16 cellular contexts compared by ENCODE assay signal in the genomic region with DNA sequence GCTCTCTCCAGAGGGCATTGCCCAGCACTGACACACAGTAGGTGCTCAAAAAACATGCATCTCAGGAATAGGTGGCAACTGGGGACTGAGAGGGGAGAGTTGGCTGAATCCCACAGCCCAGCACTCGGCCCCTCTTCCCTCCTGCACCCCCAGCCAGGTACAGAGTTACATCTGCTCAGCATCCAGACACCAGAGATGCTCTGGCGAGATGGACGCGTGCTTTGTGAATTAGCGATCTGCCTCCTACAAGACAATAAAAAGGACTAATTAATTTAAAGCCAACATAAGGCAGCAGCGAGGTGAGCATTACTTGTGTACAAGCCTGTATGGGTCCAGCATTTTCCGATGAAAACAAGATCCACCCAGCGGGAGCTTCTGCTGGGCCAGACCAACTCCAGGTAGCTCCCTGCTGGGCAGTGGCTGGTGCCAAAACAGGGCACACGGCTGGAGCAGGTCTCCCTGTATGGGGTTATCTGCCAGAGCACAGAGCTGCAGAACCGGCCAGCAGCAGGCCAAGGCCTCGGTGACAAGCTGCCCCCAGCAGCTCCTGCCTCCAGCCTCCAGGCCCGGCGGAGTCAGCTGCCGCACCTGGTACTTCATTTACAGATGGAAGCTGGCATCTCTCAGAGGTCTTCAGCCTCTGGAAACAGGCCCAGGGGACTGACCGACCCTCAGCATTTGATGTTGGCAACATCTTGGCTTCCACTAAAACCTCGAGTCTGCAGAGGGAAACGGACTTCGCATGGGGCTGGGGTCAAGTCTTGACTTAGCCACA.
"Had no signal": no experiment of that assay in that cellular context is flagged by ENCODE, and none has a peak within 500 bp of the region (broad histone marks: within the 10 kb centered on the region; RNA-seq: fewer than 3 reads in every experiment).

No MANE protein-coding gene starts in this region.

- H3K4me1 ChIP-seq: heart left ventricle, sigmoid colon had no signal

- DNase-seq: cortex of kidney; effector CD8-positive, alpha-beta T cell; foreskin melanocyte; heart left ventricle; hippocampal formation; left colon; naive thymus-derived CD4-positive, alpha-beta T cell; nephron progenitor cell; sigmoid colon; stimulated activated CD4-positive, alpha-beta T cell treated with anti-CD3 and anti-CD28 coated beads, Interleukin-2, amount 100 ng/mL, for 24 hours; stimulated activated CD4-positive, alpha-beta T cell treated with anti-CD3 and anti-CD28 coated beads, Interleukin-4, amount 100 ng/mL, for 4 hours; stimulated activated naive CD4-positive, alpha-beta T cell; trophoblast cell had no signal

- H3K27me3 Mint-ChIP-seq: naive thymus-derived CD4-positive, alpha-beta T cell had no signal

- H3K4me3 ChIP-seq: dorsolateral prefrontal cortex, heart left ventricle, sigmoid colon, skin epidermis had no signal

- H3K9me3 Mint-ChIP-seq: naive thymus-derived CD4-positive, alpha-beta T cell; nephron progenitor cell had no signal

- H3K4me3 Mint-ChIP-seq: naive thymus-derived CD4-positive, alpha-beta T cell; nephron progenitor cell had no signal

- H3K36me3 Mint-ChIP-seq: naive thymus-derived CD4-positive, alpha-beta T cell had no signal

- H3K27ac ChIP-seq: dorsolateral prefrontal cortex, heart left ventricle, neutrophil, sigmoid colon, skin epidermis had no signal

- H3K9me3 ChIP-seq: heart left ventricle, neutrophil, sigmoid colon had no signal

- H3K27me3 ChIP-seq: dorsolateral prefrontal cortex, neutrophil had no signal

- H3K36me3 ChIP-seq: heart left ventricle, neutrophil, sigmoid colon had no signal

- H3K27ac Mint-ChIP-seq: naive thymus-derived CD4-positive, alpha-beta T cell; nephron progenitor cell had no signal
